10 cellular contexts compared by ENCODE assay signal in the genomic region with DNA sequence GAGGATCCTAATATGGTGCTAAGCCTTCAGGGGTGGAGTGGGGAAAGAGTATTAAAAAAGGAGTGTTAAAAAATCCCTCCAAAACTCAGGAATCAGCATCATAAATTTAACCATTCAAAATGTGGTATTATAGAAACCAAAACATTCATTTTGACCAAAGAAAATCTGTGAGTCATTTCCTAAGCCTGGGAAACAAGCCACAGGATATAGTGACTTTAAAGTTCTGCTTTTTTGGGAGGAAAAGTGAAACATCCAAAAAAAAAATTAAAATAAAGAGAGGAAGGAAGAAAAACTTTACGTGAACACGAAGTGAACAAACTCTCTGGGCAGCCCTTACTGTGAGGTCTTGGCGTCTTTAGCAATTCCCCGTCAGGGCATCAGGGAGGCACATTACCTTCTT.
A peak's percentile ranks its signal among the peaks of the same experiment; 100 is the strongest.
DNase-seq lines count a peak whose midpoint lies in the region; ATAC-seq, FAIRE-seq and TF ChIP-seq lines count a peak whose summit lies in the region.
"Had no signal": no experiment of that assay in that cellular context is flagged by ENCODE, and none has a peak within 500 bp of the region (broad histone marks: within the 10 kb centered on the region; RNA-seq: fewer than 3 reads in every experiment).

No MANE protein-coding gene starts in this region.

- peaks cover 28 to 51% (median 33%) of the 10 kb centered on the region in 3 donors for H3K4me1 Mint-ChIP-seq in T-cell

- H3K27me3 ChIP-seq in skeletal muscle satellite cell (ENCODE audit: control insufficient read depth, insufficient read depth, low read length) = no peaks in the 10 kb centered on the region
- H3K27me3 ChIP-seq: ovary had no signal

- H3K9ac ChIP-seq in skeletal muscle satellite cell (ENCODE audit: low read depth, low read length) = peak overlapping the region; percentile 14

- POLR2A ChIA-PET in T-cell (lab: Charles Lee) = interaction anchor here in 1 of 2 donors (0.6 kb wide), 1 partner anchor 1367 kb away, joined by 3 read pairs; no protein-coding TSS in a partner anchor

- H3K27ac Mint-ChIP-seq in T-cell = no peak overlapping the region

- FAIRE-seq in GM12891 (lab: Jason Lieb, UNC) = no peak

- no peaks in the 10 kb centered on the region for H3K9me3 Mint-ChIP-seq in T-cell

- H3K36me3 Mint-ChIP-seq in T-cell = peaks cover 33% of the 10 kb centered on the region

- H3K36me3 ChIP-seq in skeletal muscle satellite cell (ENCODE audit: insufficient read depth, low read length) = peaks cover 14% of the 10 kb centered on the region
- H3K36me3 ChIP-seq: ovary had no signal

- no peaks in the 10 kb centered on the region for H3K27me3 Mint-ChIP-seq in T-cell

- no peak overlapping the region for H3K4me3 Mint-ChIP-seq in T-cell

- H3K4me1 ChIP-seq in skeletal muscle satellite cell (ENCODE audit: control insufficient read depth, insufficient read depth, low read length) = peaks cover 49% of the 10 kb centered on the region

- no peak for TF ChIP-seq CTCF in cardiac fibroblast (IDR thresholded peaks at IDR 0.05; ENCODE audit: low read depth, low read length)

- DNase-seq in GM04503 (ENCODE audit: low read depth) = peak; percentile 61
- peak; percentile 75 for DNase-seq in NOMO-1 treated with DMSO at 0.1 percent for 48 hours (lab: John Stamatoyannopoulos, UW; ENCODE audit: unreplicated experiment)
- peak; percentile 52 to 73 for DNase-seq in cardiac fibroblast (ENCODE audit: low read depth in 2 of 2)
- DNase-seq in activated gamma-delta T cell (lab: John Stamatoyannopoulos, UW) = no peak
- no peak for DNase-seq in GM12891 (ENCODE audit: insufficient read length, low spot score)
- no peak for DNase-seq in T-cell
- DNase-seq: activated effector memory CD4-positive, alpha-beta T cell treated with Interleukin-2 at 50 U/mL for 16 hours; NCI-H524 treated with DMSO at 0.1 percent for 48 hours; ovary had no signal

- no peak for TF ChIP-seq POLR2A in GM12891 (IDR thresholded peaks at IDR 0.05; ENCODE audit: low read depth, low read length)

- CTCF ChIA-PET in T-cell (lab: Charles Lee) = interaction anchor here (0.6 to 1.6 kb wide), 3 partner anchors 19 to 1231 kb away, joined by 3 to 5 read pairs (median 3); no protein-coding TSS in a partner anchor

- H3K9me3 ChIP-seq in skeletal muscle satellite cell (replicated peaks; ENCODE audit: low read length) = no peaks in the 10 kb centered on the region
- H3K9me3 ChIP-seq: ovary had no signal

- H3K4me3 ChIP-seq in cardiac fibroblast (replicated peaks in 1 of 2; ENCODE audit: low read depth in 2 of 2, low read length in 2 of 2) (peak overlapping the region in 1 of 2 donors; percentile 8), skeletal muscle satellite cell (ENCODE audit: low read length) (no peak overlapping the region)
- H3K4me3 ChIP-seq: ovary had no signal

- ATAC-seq in T-cell (replicated peaks in 1 of 4) = no peak

- peak overlapping the region; percentile 25 for H3K4me2 ChIP-seq in skeletal muscle satellite cell (ENCODE audit: low read length)

TF ChIP-seq in GM12891, 5 proteins besides CTCF, POLR2A, EP300 and RAD21:
- TF ChIP-seq TAF1 (IDR thresholded peaks at IDR 0.05; ENCODE audit: low read depth, low read length) = no peak
- no peak for TF ChIP-seq SPI1 (IDR thresholded peaks at IDR 0.05; ENCODE audit: low read depth, low read length)
- TF ChIP-seq POLR2AphosphoS5 (IDR thresholded peaks at IDR 0.05; ENCODE audit: low read depth, low read length) = no peak
- TF ChIP-seq POU2F2 (IDR thresholded peaks at IDR 0.05; ENCODE audit: low read depth, low read length) = no peak
- no peak for TF ChIP-seq PAX5 (IDR thresholded peaks at IDR 0.05; ENCODE audit: insufficient read depth, low read length, severe bottlenecking)

Comparison
In these comparisons a context has a peak if more than half of its experiments do, and no peak if none do; other contexts are left out.
1. DNase-seq: peak in GM04503 (single experiment), NOMO-1 treated with DMSO at 0.1 percent for 48 hours (single experiment) and cardiac fibroblast (2 of 2); none in activated gamma-delta T cell (single experiment), GM12891 (single experiment) and T-cell (0 of 34).